ENCODE assay signal across 8 cellular contexts in genomic region chr9:39611449-39612215, GRCh38.
A peak's percentile ranks its signal among the peaks of the same experiment; 100 is the strongest.
DNase-seq lines count a peak whose midpoint lies in the region; ATAC-seq and TF ChIP-seq lines count a peak whose summit lies in the region.
"Not testable (repeated sequence)": the region's sequence is repeated elsewhere in the genome, so short reads cannot be mapped to it uniquely, and the experiment has no call there.

No MANE protein-coding gene starts in this region.

- not testable (repeated sequence) for H3K9me3 Mint-ChIP-seq in activated B cell treated with CpG ODN at 0.5 μM for 24 hours; stimulated activated memory B cell treated with anti-CD40 and anti-IgM and Interleukin-4, amounts not matched to agents 10 μg/mL and 1 μg/mL and 100 μg/mL, for 72 hours

- not testable (repeated sequence) for DNase-seq in activated B cell treated with CpG ODN at 0.5 μM for 24 hours

- ATAC-seq in GM18520 (IDR thresholded peaks at IDR 0.05; ENCODE audit: unreplicated experiment) (peak; percentile 93), GM19372 (IDR thresholded peaks at IDR 0.05; ENCODE audit: low read depth, unreplicated experiment) (peak; percentile 99), GM21526 (IDR thresholded peaks at IDR 0.05; ENCODE audit: low FRiP score, unreplicated experiment) (peak; percentile 94), HG02759 (IDR thresholded peaks at IDR 0.05; ENCODE audit: unreplicated experiment) (peak; percentile 98), HG03060 (IDR thresholded peaks at IDR 0.05; ENCODE audit: low read depth, unreplicated experiment) (peak; percentile 97), HG03432 (IDR thresholded peaks at IDR 0.05; ENCODE audit: unreplicated experiment) (peak; percentile 95), activated B cell treated with CpG ODN at 0.5 μM for 24 hours (ENCODE audit: low read depth) (peak; percentile 89)
- peak; percentile 88 for ATAC-seq in stimulated activated memory B cell treated with anti-CD40 and anti-IgM and Interleukin-4, amounts not matched to agents 10 μg/mL and 1 μg/mL and 100 μg/mL, for 72 hours

- intact Hi-C loops in activated B cell treated with CpG ODN at 0.5 μM for 24 hours (cut with micrococcal nuclease) = not testable (repeated sequence)

- H3K27me3 Mint-ChIP-seq in activated B cell treated with CpG ODN at 0.5 μM for 24 hours; stimulated activated memory B cell treated with anti-CD40 and anti-IgM and Interleukin-4, amounts not matched to agents 10 μg/mL and 1 μg/mL and 100 μg/mL, for 72 hours: not testable (repeated sequence)

- not testable (repeated sequence) for H3K4me1 Mint-ChIP-seq in activated B cell treated with CpG ODN at 0.5 μM for 24 hours; stimulated activated memory B cell treated with anti-CD40 and anti-IgM and Interleukin-4, amounts not matched to agents 10 μg/mL and 1 μg/mL and 100 μg/mL, for 72 hours

- TF ChIP-seq CTCF in activated B cell treated with CpG ODN at 0.5 μM for 24 hours (IDR thresholded peaks at IDR 0.05) = not testable (repeated sequence)

- CTCF ChIA-PET in activated B cell treated with CpG ODN at 0.5 μM for 24 hours (lab: Charles Lee) = not testable (repeated sequence)

- not testable (repeated sequence) for H3K4me3 Mint-ChIP-seq in activated B cell treated with CpG ODN at 0.5 μM for 24 hours; stimulated activated memory B cell treated with anti-CD40 and anti-IgM and Interleukin-4, amounts not matched to agents 10 μg/mL and 1 μg/mL and 100 μg/mL, for 72 hours

- POLR2A ChIA-PET in activated B cell treated with CpG ODN at 0.5 μM for 24 hours (lab: Charles Lee) = not testable (repeated sequence)

- not testable (repeated sequence) for H3K36me3 Mint-ChIP-seq in activated B cell treated with CpG ODN at 0.5 μM for 24 hours (ENCODE audit: low read depth); stimulated activated memory B cell treated with anti-CD40 and anti-IgM and Interleukin-4, amounts not matched to agents 10 μg/mL and 1 μg/mL and 100 μg/mL, for 72 hours

- H3K27ac Mint-ChIP-seq in activated B cell treated with CpG ODN at 0.5 μM for 24 hours; stimulated activated memory B cell treated with anti-CD40 and anti-IgM and Interleukin-4, amounts not matched to agents 10 μg/mL and 1 μg/mL and 100 μg/mL, for 72 hours: not testable (repeated sequence)
